9 cellular contexts compared by ENCODE assay signal in the genomic region with DNA sequence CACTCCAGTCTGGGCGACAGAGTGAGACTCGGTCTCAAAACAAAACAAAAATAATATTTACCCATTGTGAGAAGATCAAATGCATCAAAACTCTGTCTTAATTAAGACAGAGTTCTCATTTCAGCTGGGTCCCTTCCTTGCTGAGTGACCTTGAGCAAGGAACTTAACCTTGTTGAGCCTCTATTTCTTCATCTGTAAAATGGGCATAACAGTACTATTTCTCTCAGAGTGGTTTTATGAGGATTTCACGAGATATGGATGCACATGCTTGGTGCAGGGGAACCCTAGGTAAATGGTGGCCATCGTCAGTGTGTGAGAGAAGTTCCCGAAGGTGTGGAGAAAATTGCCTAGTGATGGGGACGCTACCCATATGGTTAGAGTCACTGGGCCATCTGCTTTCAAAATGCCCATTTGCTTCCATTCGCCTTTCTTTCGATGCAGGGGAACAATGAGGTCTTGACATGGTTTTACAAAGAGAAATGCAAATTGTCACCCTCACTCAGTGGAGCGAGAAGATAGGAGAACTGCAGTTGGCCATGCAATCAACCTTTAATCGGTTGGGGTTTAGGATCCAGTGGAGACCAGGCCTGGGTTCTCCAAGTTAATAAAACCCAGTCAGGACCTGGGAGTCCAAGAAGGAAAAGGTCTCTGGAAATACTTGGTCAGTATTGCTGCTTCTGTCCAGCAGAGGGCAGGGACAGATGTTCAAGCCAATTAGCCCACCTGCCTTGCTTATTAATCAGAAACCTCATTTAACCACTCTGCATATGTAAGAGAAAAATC. TPM values are rescaled to one million over a fixed set of nuclear protein-coding genes. Genes with fewer than 3 reads are reported as not detected.
DNase-seq lines count a peak whose midpoint lies in the region; ATAC-seq and TF ChIP-seq lines count a peak whose summit lies in the region.
"Had no signal": no experiment of that assay in that cellular context is flagged by ENCODE, and none has a peak within 500 bp of the region (broad histone marks: within the 10 kb centered on the region; RNA-seq: fewer than 3 reads in every experiment).

No MANE protein-coding gene starts in this region.

- in situ Hi-C loops in GM13977 (cut with MboI; ENCODE audit: low pct_unique_long_range_greater_than_20kb, low sequenced_read_pairs, unreplicated experiment), result no loop called here

- no peak for DNase-seq in GM13977 (ENCODE audit: low spot score)
- peak; percentile 48 for DNase-seq in RKO (ENCODE audit: low spot score)
- peak; percentile 29 to 68 for DNase-seq in foreskin fibroblast
- no peak for DNase-seq in spleen
- DNase-seq in activated naive CD4-positive, alpha-beta T cell treated with anti-CD3 and anti-CD28 coated beads for 36 hours, result no peak
- no peak for DNase-seq in posterior vena cava (ENCODE audit: low spot score)
- DNase-seq: activated naive CD4-positive, alpha-beta T cell treated with Interleukin-2 at 50 U/mL for 16 hours had no signal

- H3K27ac Mint-ChIP-seq in activated naive CD4-positive, alpha-beta T cell treated with anti-CD3 and anti-CD28 coated beads for 36 hours, result no peak overlapping the region

- no peaks in the 10 kb centered on the region for H3K9me3 ChIP-seq in spleen

- peak; percentile 49 for TF ChIP-seq CTCF in GM13977 (IDR thresholded peaks at IDR 0.05; ENCODE audit: extremely low read depth, insufficient read depth, missing control alignments)
- TF ChIP-seq CTCF in foreskin fibroblast (IDR thresholded peaks at IDR 0.05; ENCODE audit: low read depth, low read length), result peak; percentile 65
- peak in 7 of 11 experiments; percentile 12 to 51 (median 36) for TF ChIP-seq CTCF in spleen (IDR thresholded peaks at IDR 0.05 in 8 of 11, conservative IDR thresholded peaks at IDR 0.05 in 3 of 11)

- H3K9me3 Mint-ChIP-seq in activated naive CD4-positive, alpha-beta T cell treated with anti-CD3 and anti-CD28 coated beads for 36 hours, result no peaks in the 10 kb centered on the region

- intact Hi-C loops in spleen (cut with DNase I; ENCODE audit: low total_unique reads) (no loop called here), posterior vena cava (cut with DNase I) (loop anchor here in 1 of 2 donors (10.0 kb wide), 1 partner anchor 69 kb away; a partner anchor contains a TSS)
- intact Hi-C loops in activated naive CD4-positive, alpha-beta T cell treated with anti-CD3 and anti-CD28 coated beads for 36 hours (cut with micrococcal nuclease), result no loop called here

- no peaks in the 10 kb centered on the region for H3K27me3 ChIP-seq in spleen (replicated peaks in 1 of 7)

- no peaks in the 10 kb centered on the region for H3K36me3 ChIP-seq in spleen

- H3K4me3 ChIP-seq in foreskin fibroblast (ENCODE audit: low read depth in 1 of 2, low read length in 2 of 2) (no peak overlapping the region), spleen (no peak overlapping the region)

- 82 to 91% (median 88%) methylated on average over 10 of the region's 10 CpGs for WGBS in spleen, 5 donors

- CTCF ChIA-PET in activated naive CD4-positive, alpha-beta T cell treated with anti-CD3 and anti-CD28 coated beads for 36 hours (lab: Charles Lee), result no interaction called here

- no peak overlapping the region for H3K27ac ChIP-seq in spleen

- H3K36me3 Mint-ChIP-seq in activated naive CD4-positive, alpha-beta T cell treated with anti-CD3 and anti-CD28 coated beads for 36 hours (ENCODE audit: low read depth), result no peaks in the 10 kb centered on the region

- no peak overlapping the region for H3K4me3 Mint-ChIP-seq in activated naive CD4-positive, alpha-beta T cell treated with anti-CD3 and anti-CD28 coated beads for 36 hours

- H3K4me1 ChIP-seq in spleen, result peaks cover 0 to 7% (median 2%) of the 10 kb centered on the region in 6 donors

- TF ChIP-seq POLR2A in spleen (IDR thresholded peaks at IDR 0.05), result no peak

- no peaks in the 10 kb centered on the region for H3K27me3 Mint-ChIP-seq in activated naive CD4-positive, alpha-beta T cell treated with anti-CD3 and anti-CD28 coated beads for 36 hours (ENCODE audit: low read depth)

- no peaks in the 10 kb centered on the region for H3K4me1 Mint-ChIP-seq in activated naive CD4-positive, alpha-beta T cell treated with anti-CD3 and anti-CD28 coated beads for 36 hours (ENCODE audit: low read depth)

- no peak for ATAC-seq in HG03342 (IDR thresholded peaks at IDR 0.05; ENCODE audit: unreplicated experiment)
- ATAC-seq in GM21529 (IDR thresholded peaks at IDR 0.05; ENCODE audit: unreplicated experiment), result no peak

RNA-seq across cellular contexts. Expression of a gene that starts 37.1 kb away (rescaled TPM):
- total RNA-seq in spleen, result 10 to 100 TPM in 1 of 7 donors, 1 to 10 TPM in 6; 3.0 to 10.5 (median 6.1) TPM
- polyA plus RNA-seq in spleen, result 1 to 10 TPM; 1.3 to 2.7 (median 1.7) TPM
- under 1 TPM; 0.20 to 0.62 TPM for total RNA-seq in activated naive CD4-positive, alpha-beta T cell treated with anti-CD3 and anti-CD28 coated beads for 36 hours
- total RNA-seq in posterior vena cava, result 1 to 10 TPM in 1 of 2 donors, under 1 TPM in 1; 0.65 to 1.9 TPM

Comparison
In these comparisons a context has a peak if more than half of its experiments do, and no peak if none do; other contexts are left out.
1. DNase-seq: peak in RKO (single experiment) and foreskin fibroblast (2 of 2); none in GM13977 (single experiment), spleen (single experiment), activated naive CD4-positive, alpha-beta T cell treated with anti-CD3 and anti-CD28 coated beads for 36 hours (single experiment) and posterior vena cava (single experiment).
2. Peak in every context shown above with its lines, with median percentiles within 50 percentile points of each other: CTCF ChIP-seq.